4 cellular contexts compared by ENCODE assay signal in the genomic region with DNA sequence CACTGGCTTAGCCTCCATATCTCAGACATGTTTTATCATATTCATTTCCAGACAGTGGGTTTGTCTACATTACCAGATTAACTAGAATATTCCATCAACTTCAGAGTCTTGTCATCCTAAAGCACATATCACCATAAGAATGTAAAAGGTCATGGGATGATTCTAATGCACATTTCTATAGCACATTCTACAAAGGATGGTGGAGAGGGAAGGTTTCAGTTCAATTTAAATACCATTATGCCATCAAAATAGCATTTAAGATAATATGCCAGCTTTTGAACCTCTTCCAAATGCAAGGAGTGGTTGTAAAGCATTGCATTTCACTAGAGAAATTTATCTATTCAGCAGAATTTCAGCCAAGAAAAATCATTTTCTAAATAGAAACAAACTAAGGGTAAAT.
"Had no signal": no experiment of that assay in that cellular context is flagged by ENCODE, and none has a peak within 500 bp of the region (broad histone marks: within the 10 kb centered on the region; RNA-seq: fewer than 3 reads in every experiment).

No MANE protein-coding gene starts in this region.

- DNase-seq: H9, HCEC 1CT, IMR-90 had no signal

- H3K27ac Mint-ChIP-seq: GM23338 had no signal

- H3K4me2 ChIP-seq: GM23338 had no signal

- H3K4me3 Mint-ChIP-seq: GM23338, H9 had no signal

- H2AFZ ChIP-seq: GM23338 had no signal

- H3K4me3 ChIP-seq: GM23338 had no signal
